8 cellular contexts compared by ENCODE assay signal in the genomic region with DNA sequence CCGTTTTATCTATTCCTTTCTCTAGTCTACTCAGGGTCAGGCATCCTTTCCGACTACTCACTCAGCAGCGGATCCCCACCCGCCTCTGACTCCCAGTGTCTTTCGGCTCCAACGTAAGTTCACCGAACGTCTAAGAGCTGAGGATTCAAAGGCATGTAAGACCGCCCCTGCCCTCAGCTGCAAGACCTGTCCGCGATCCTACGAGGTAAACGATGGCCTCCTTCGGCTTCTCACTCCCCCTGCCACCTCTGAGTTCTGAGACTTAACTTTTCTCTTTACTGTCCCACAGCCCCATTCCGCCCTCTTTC. TPM values are rescaled to one million over a fixed set of nuclear protein-coding genes. Genes with fewer than 3 reads are reported as not detected.
DNase-seq lines count a peak whose midpoint lies in the region; TF ChIP-seq lines count a peak whose summit lies in the region.

No MANE protein-coding gene starts in this region.

- WGBS in endodermal cell (ENCODE audit: insufficient coverage in 1 of 2, insufficient read length in 1 of 2), 2 experiments: 1 to 2% methylated on average over 15 of the region's 15 CpGs

- peak overlapping the region; percentile 97 for H2AFZ ChIP-seq in parathyroid adenoma

- H3K27ac Mint-ChIP-seq in activated naive CD4-positive, alpha-beta T cell treated with anti-CD3 and anti-CD28 coated beads, Interleukin-2, amount 50 U/mL, for 24 hours: peak overlapping the region; percentile 99
- H3K27ac Mint-ChIP-seq in endodermal cell: peak overlapping the region; percentile 99

- TF ChIP-seq CTCF in NB4 (IDR thresholded peaks at IDR 0.05; ENCODE audit: low read depth, low read length) (no peak), endodermal cell (conservative IDR thresholded peaks at IDR 0.05) (no peak), parathyroid adenoma (IDR thresholded peaks at IDR 0.05) (no peak)

- H3K4me3 ChIP-seq in NB4 (ENCODE audit: low read depth, low read length): peak overlapping the region; percentile 94
- peak overlapping the region; percentile 88 for H3K4me3 ChIP-seq in endodermal cell (ENCODE audit: low read length)
- peak overlapping the region; percentile 99 for H3K4me3 ChIP-seq in parathyroid adenoma (ENCODE audit: low read depth, low read length)

- no peaks in the 10 kb centered on the region for H3K9me3 Mint-ChIP-seq in activated naive CD4-positive, alpha-beta T cell treated with anti-CD3 and anti-CD28 coated beads, Interleukin-2, amount 50 U/mL, for 24 hours
- no peaks in the 10 kb centered on the region for H3K9me3 Mint-ChIP-seq in endodermal cell

- H3K27me3 ChIP-seq in endodermal cell (ENCODE audit: control insufficient read depth, insufficient read depth, low read length, poor library complexity, severe bottlenecking) (no peaks in the 10 kb centered on the region), parathyroid adenoma (ENCODE audit: control insufficient read depth, insufficient read depth, low read length) (no peaks in the 10 kb centered on the region)

- no peak for DNase-seq in activated naive CD4-positive, alpha-beta T cell (lab: John Stamatoyannopoulos, UW)
- DNase-seq in NB4 (ENCODE audit: low read depth) (peak; percentile 66), endodermal cell (no peak), DMS 273 treated with DMSO at 0.1 percent for 48 hours (lab: John Stamatoyannopoulos, UW) (no peak), midbrain (lab: John Stamatoyannopoulos, UW) (no peak)
- DNase-seq in stimulated activated CD4-positive, alpha-beta T cell treated with anti-CD3 and anti-CD28 coated beads, Interleukin-4, amount 100 ng/mL, for 24 hours: no peak

- H3K27me3 Mint-ChIP-seq in activated naive CD4-positive, alpha-beta T cell treated with anti-CD3 and anti-CD28 coated beads, Interleukin-2, amount 50 U/mL, for 24 hours: no peaks in the 10 kb centered on the region
- H3K27me3 Mint-ChIP-seq in endodermal cell (ENCODE audit: insufficient read depth): no peaks in the 10 kb centered on the region

- H3K27ac ChIP-seq in endodermal cell (ENCODE audit: low read depth, low read length) (peak overlapping the region; percentile 66), parathyroid adenoma (peak overlapping the region; percentile 74)

- H3K4me1 ChIP-seq in endodermal cell (ENCODE audit: control insufficient read depth, insufficient read depth, low read length) (no peaks in the 10 kb centered on the region), parathyroid adenoma (peaks cover 8% of the 10 kb centered on the region)

- H3K9ac ChIP-seq in endodermal cell (ENCODE audit: extremely low read depth, low read length, poor library complexity, severe bottlenecking) (peak overlapping the region; percentile 79), parathyroid adenoma (peak overlapping the region; percentile 84)

- H3K4me1 Mint-ChIP-seq in activated naive CD4-positive, alpha-beta T cell treated with anti-CD3 and anti-CD28 coated beads, Interleukin-2, amount 50 U/mL, for 24 hours: peaks cover 61% of the 10 kb centered on the region
- H3K4me1 Mint-ChIP-seq in endodermal cell: peaks cover 8% of the 10 kb centered on the region

- H3K36me3 Mint-ChIP-seq in activated naive CD4-positive, alpha-beta T cell treated with anti-CD3 and anti-CD28 coated beads, Interleukin-2, amount 50 U/mL, for 24 hours: peaks cover 21% of the 10 kb centered on the region
- peaks cover 37% of the 10 kb centered on the region for H3K36me3 Mint-ChIP-seq in endodermal cell (ENCODE audit: low read depth)

- no peak for TF ChIP-seq POLR2A in NB4 (IDR thresholded peaks at IDR 0.05; ENCODE audit: extremely low read depth, insufficient read length)

- H3K4me3 Mint-ChIP-seq in activated naive CD4-positive, alpha-beta T cell treated with anti-CD3 and anti-CD28 coated beads, Interleukin-2, amount 50 U/mL, for 24 hours: peak overlapping the region; percentile 100
- H3K4me3 Mint-ChIP-seq in endodermal cell: peak overlapping the region; percentile 99

- H3K4me2 ChIP-seq in parathyroid adenoma (ENCODE audit: low read length): peak overlapping the region; percentile 55

- peaks cover 33% of the 10 kb centered on the region for H3K36me3 ChIP-seq in endodermal cell (ENCODE audit: control insufficient read depth, insufficient read depth, low read length)
- H3K36me3 ChIP-seq in parathyroid adenoma (ENCODE audit: control insufficient read depth, insufficient read depth, low read length): no peaks in the 10 kb centered on the region

- no peaks in the 10 kb centered on the region for H3K9me3 ChIP-seq in endodermal cell (ENCODE audit: control insufficient read depth, low read length)
- H3K9me3 ChIP-seq in parathyroid adenoma (ENCODE audit: control insufficient read depth, low read length): no peaks in the 10 kb centered on the region

- H3K79me2 ChIP-seq in parathyroid adenoma: peaks cover 7% of the 10 kb centered on the region

RNA-seq across cellular contexts. Expression of gene SUPT4H1, which starts 0.3 kb away (rescaled TPM):
- 10 to 100 TPM; 97.2 to 98.8 TPM for total RNA-seq in endodermal cell
- 87.0 TPM for polyA plus RNA-seq in endodermal cell (2013, experiment 1 of 2)
- 73.6 TPM for polyA plus RNA-seq in endodermal cell (2013, experiment 2 of 2)

RNA-seq across cellular contexts. Expression of gene TSPOAP1, which starts 23.1 kb away (rescaled TPM):
- total RNA-seq in endodermal cell: 10 to 100 TPM; 31.3 to 36.8 TPM
- 24.0 TPM for polyA plus RNA-seq in endodermal cell (2013, experiment 1 of 2)
- 22.4 TPM for polyA plus RNA-seq in endodermal cell (2013, experiment 2 of 2)
